Comparison of ENCODE assay signal across 10 cellular contexts in the genomic region with DNA sequence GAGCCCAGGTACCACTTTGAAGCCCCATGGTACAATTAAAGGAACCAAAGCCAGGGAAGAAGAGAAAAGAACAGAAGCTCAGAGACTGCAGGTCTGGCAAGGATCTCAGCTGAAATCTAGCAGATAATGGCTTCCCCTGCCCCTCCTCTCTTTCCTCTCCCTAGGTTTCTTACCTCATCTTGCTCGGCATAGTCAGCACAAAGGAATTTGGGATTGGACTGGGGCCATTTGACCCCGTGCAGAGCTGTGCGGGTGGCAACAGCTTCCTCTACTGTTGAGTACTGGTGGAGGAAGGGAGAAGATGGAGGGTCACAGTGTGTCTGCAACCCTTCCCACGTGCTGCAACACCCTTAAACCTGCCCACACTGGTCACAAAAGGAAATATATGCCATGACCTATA. TPM values are rescaled to one million over a fixed set of nuclear protein-coding genes. Genes with fewer than 3 reads are reported as not detected.
DNase-seq lines count a peak whose midpoint lies in the region; ATAC-seq and TF ChIP-seq lines count a peak whose summit lies in the region.
"Had no signal": no experiment of that assay in that cellular context is flagged by ENCODE, and none has a peak within 500 bp of the region (broad histone marks: within the 10 kb centered on the region; RNA-seq: fewer than 3 reads in every experiment).

No MANE protein-coding gene starts in this region.

- H3K4me3 ChIP-seq in SK-N-MC (no peak overlapping the region), gastroesophageal sphincter (no peak overlapping the region)

- H3K36me3 ChIP-seq in SK-N-MC (ENCODE audit: insufficient read depth, low read length): peaks cover 75% of the 10 kb centered on the region
- H3K36me3 ChIP-seq in gastroesophageal sphincter: peaks cover 0 to 84% of the 10 kb centered on the region in 2 donors

- H3K4me1 ChIP-seq in gastroesophageal sphincter: peaks cover 0 to 25% (median 4%) of the 10 kb centered on the region in 3 donors

- TF ChIP-seq POLR2A in gastroesophageal sphincter (IDR thresholded peaks at IDR 0.05): no peak

- 32% methylated on average over 3 of the region's 4 CpGs; no CpG with 5 or more reads in 1 of the 2 donors for WGBS in gastroesophageal sphincter (ENCODE audit: low coverage in 1 of 2), 2 donors

- no peaks in the 10 kb centered on the region for H3K27me3 ChIP-seq in gastroesophageal sphincter

- H3K9me3 Mint-ChIP-seq in activated CD4-positive, alpha-beta T cell treated with anti-CD3 and anti-CD28 coated beads, Interleukin-2, amount 10 ng/mL, durations not matched to agents 7 days and 5 days: no peaks in the 10 kb centered on the region
- H3K9me3 Mint-ChIP-seq: activated naive CD8-positive, alpha-beta T cell treated with anti-CD3 and anti-CD28 coated beads, Interleukin-2, amount 10 ng/mL, durations not matched to agents 7 days and 5 days; stimulated activated naive CD8-positive, alpha-beta T cell treated with anti-CD3 and anti-CD28 coated beads, Interleukin-15, Interleukin-2, amounts not matched to agents 100 ng/mL and 50 ng/mL, for 24 hours had no signal

- TF ChIP-seq EP300 in gastroesophageal sphincter (IDR thresholded peaks at IDR 0.05): no peak

- no peak overlapping the region for H3K27ac Mint-ChIP-seq in activated CD4-positive, alpha-beta T cell treated with anti-CD3 and anti-CD28 coated beads, Interleukin-2, amount 10 ng/mL, durations not matched to agents 7 days and 5 days
- H3K27ac Mint-ChIP-seq: activated naive CD8-positive, alpha-beta T cell treated with anti-CD3 and anti-CD28 coated beads, Interleukin-2, amount 10 ng/mL, durations not matched to agents 7 days and 5 days; stimulated activated naive CD8-positive, alpha-beta T cell treated with anti-CD3 and anti-CD28 coated beads, Interleukin-15, Interleukin-2, amounts not matched to agents 100 ng/mL and 50 ng/mL, for 24 hours had no signal

- H3K4me3 Mint-ChIP-seq in activated CD4-positive, alpha-beta T cell treated with anti-CD3 and anti-CD28 coated beads, Interleukin-2, amount 10 ng/mL, durations not matched to agents 7 days and 5 days: no peak overlapping the region
- H3K4me3 Mint-ChIP-seq: activated naive CD8-positive, alpha-beta T cell treated with anti-CD3 and anti-CD28 coated beads, Interleukin-2, amount 10 ng/mL, durations not matched to agents 7 days and 5 days; stimulated activated naive CD8-positive, alpha-beta T cell treated with anti-CD3 and anti-CD28 coated beads, Interleukin-15, Interleukin-2, amounts not matched to agents 100 ng/mL and 50 ng/mL, for 24 hours had no signal

- CTCF ChIA-PET in activated CD4-positive, alpha-beta T cell treated with anti-CD3 and anti-CD28 coated beads, Interleukin-2, amount 10 ng/mL, durations not matched to agents 7 days and 5 days (lab: Charles Lee): interaction anchor here (0.7 to 3.8 kb wide), 9 partner anchors 10 to 492 kb away, joined by 3 to 17 read pairs (median 4); no protein-coding TSS in a partner anchor

- H3K9me3 ChIP-seq in SK-N-MC (ENCODE audit: low read depth, low read length) (no peaks in the 10 kb centered on the region), gastroesophageal sphincter (no peaks in the 10 kb centered on the region)

- peaks cover 58% of the 10 kb centered on the region for H3K36me3 Mint-ChIP-seq in activated CD4-positive, alpha-beta T cell treated with anti-CD3 and anti-CD28 coated beads, Interleukin-2, amount 10 ng/mL, durations not matched to agents 7 days and 5 days (ENCODE audit: low read depth)

- ATAC-seq in gastroesophageal sphincter: peak; percentile 68

- DNase-seq in EL (peak; percentile 99), SK-N-MC (ENCODE audit: low read depth, low spot score) (no peak), renal cortical epithelial cell (ENCODE audit: low read depth) (peak; percentile 93), hippocampal formation (lab: John Stamatoyannopoulos, UW) (no peak), activated gamma-delta T cell (lab: John Stamatoyannopoulos, UW) (no peak)
- no peak for DNase-seq in stimulated activated CD4-positive, alpha-beta T cell treated with anti-CD3 and anti-CD28 coated beads, Interleukin-1b, Interleukin-23, amount 100 ng/mL, for 48 hours
- DNase-seq in activated CD4-positive, alpha-beta T cell treated with anti-CD3 and anti-CD28 coated beads, Interleukin-2, amount 10 ng/mL, durations not matched to agents 7 days and 5 days: no peak
- DNase-seq: activated naive CD8-positive, alpha-beta T cell treated with anti-CD3 and anti-CD28 coated beads, Interleukin-2, amount 10 ng/mL, durations not matched to agents 7 days and 5 days had no signal

- POLR2A ChIA-PET in activated CD4-positive, alpha-beta T cell treated with anti-CD3 and anti-CD28 coated beads, Interleukin-2, amount 10 ng/mL, durations not matched to agents 7 days and 5 days (lab: Charles Lee): no interaction called here

- peaks cover 13% of the 10 kb centered on the region for H3K4me1 Mint-ChIP-seq in activated CD4-positive, alpha-beta T cell treated with anti-CD3 and anti-CD28 coated beads, Interleukin-2, amount 10 ng/mL, durations not matched to agents 7 days and 5 days

- peaks cover under 1% of the 10 kb centered on the region for H3K27me3 Mint-ChIP-seq in activated CD4-positive, alpha-beta T cell treated with anti-CD3 and anti-CD28 coated beads, Interleukin-2, amount 10 ng/mL, durations not matched to agents 7 days and 5 days
- H3K27me3 Mint-ChIP-seq: stimulated activated naive CD8-positive, alpha-beta T cell treated with anti-CD3 and anti-CD28 coated beads, Interleukin-15, Interleukin-2, amounts not matched to agents 100 ng/mL and 50 ng/mL, for 24 hours had no signal

- no peak for TF ChIP-seq CTCF in gastroesophageal sphincter (IDR thresholded peaks at IDR 0.05)

- H3K27ac ChIP-seq in SK-N-MC (peak overlapping the region; percentile 27), gastroesophageal sphincter (peak overlapping the region; percentile 26 to 72 (median 40))

- H3K9ac ChIP-seq in SK-N-MC (ENCODE audit: insufficient read length): no peak overlapping the region

RNA-seq across cellular contexts. Expression of a gene that starts 4.7 kb away (rescaled TPM):
- total RNA-seq in gastroesophageal sphincter: 1 to 10 TPM; 1.5 to 3.6 (median 2.6) TPM
- total RNA-seq in renal cortical epithelial cell: 3.5 and 6.1 TPM in 2 replicates
- total RNA-seq in activated CD4-positive, alpha-beta T cell treated with anti-CD3 and anti-CD28 coated beads, Interleukin-2, amount 10 ng/mL, durations not matched to agents 7 days and 5 days: 1 to 10 TPM; 2.9 to 3.0 TPM

RNA-seq across cellular contexts. Expression of a gene that starts 20.0 kb away (rescaled TPM):
- total RNA-seq in gastroesophageal sphincter (under 1 TPM in 1 of 4 donors, not detected in 3; 0.27 TPM), renal cortical epithelial cell (not detected in 2 replicates)
- total RNA-seq in activated CD4-positive, alpha-beta T cell treated with anti-CD3 and anti-CD28 coated beads, Interleukin-2, amount 10 ng/mL, durations not matched to agents 7 days and 5 days: under 1 TPM in 1 of 2 experiments, not detected in 1; 0.21 TPM
- total RNA-seq: activated naive CD8-positive, alpha-beta T cell treated with anti-CD3 and anti-CD28 coated beads, Interleukin-2, amount 10 ng/mL, durations not matched to agents 7 days and 5 days had no signal

RNA-seq across cellular contexts. Expression of a gene that starts 27.3 kb away (rescaled TPM):
- 100 to 1,000 TPM; 125 to 182 (median 133) TPM for total RNA-seq in gastroesophageal sphincter
- total RNA-seq in renal cortical epithelial cell: 167 and 251 TPM in 2 replicates
- total RNA-seq in activated CD4-positive, alpha-beta T cell treated with anti-CD3 and anti-CD28 coated beads, Interleukin-2, amount 10 ng/mL, durations not matched to agents 7 days and 5 days: 10 to 100 TPM; 60.4 to 60.7 TPM

RNA-seq across cellular contexts. Expression of a gene that starts 32.9 kb away (rescaled TPM):
- total RNA-seq in gastroesophageal sphincter (100 to 1,000 TPM in 1 of 4 donors, 10 to 100 TPM in 3; 55.7 to 121 (median 91.8) TPM), renal cortical epithelial cell (34.0 and 103 TPM in 2 replicates)
- 100 to 1,000 TPM; 202 to 221 TPM for total RNA-seq in activated CD4-positive, alpha-beta T cell treated with anti-CD3 and anti-CD28 coated beads, Interleukin-2, amount 10 ng/mL, durations not matched to agents 7 days and 5 days

RNA-seq across cellular contexts. Expression of a gene that starts 33.3 kb away (rescaled TPM):
- total RNA-seq in gastroesophageal sphincter: 10 to 100 TPM; 31.3 to 38.2 (median 33.4) TPM
- 61.6 and 71.0 TPM in 2 replicates for total RNA-seq in renal cortical epithelial cell
- 10 to 100 TPM; 48.0 to 48.2 TPM for total RNA-seq in activated CD4-positive, alpha-beta T cell treated with anti-CD3 and anti-CD28 coated beads, Interleukin-2, amount 10 ng/mL, durations not matched to agents 7 days and 5 days

Comparison
In these comparisons a context has a peak if more than half of its experiments do, and no peak if none do; other contexts are left out.
1. DNase-seq: peak in EL (single experiment) and renal cortical epithelial cell (single experiment); none in SK-N-MC (single experiment), stimulated activated CD4-positive, alpha-beta T cell treated with anti-CD3 and anti-CD28 coated beads, Interleukin-1b, Interleukin-23, amount 100 ng/mL, for 48 hours (single experiment), activated CD4-positive, alpha-beta T cell treated with anti-CD3 and anti-CD28 coated beads, Interleukin-2, amount 10 ng/mL, durations not matched to agents 7 days and 5 days (single experiment), hippocampal formation (0 of 2) and activated gamma-delta T cell (single experiment).